8 cellular contexts compared by ENCODE assay signal in genomic region chr1:39214021-39214713, GRCh38. TPM values are rescaled to one million over a fixed set of nuclear protein-coding genes. Genes with fewer than 3 reads are reported as not detected.
DNase-seq lines count a peak whose midpoint lies in the region; FAIRE-seq lines count a peak whose summit lies in the region.

No MANE protein-coding gene starts in this region.

- H3K9me3 ChIP-seq in HUES64 (ENCODE audit: insufficient read depth, low read depth, low read length), result no peaks in the 10 kb centered on the region
- H3K9me3 ChIP-seq in small intestine (ENCODE audit: control insufficient read depth, low read depth), result no peaks in the 10 kb centered on the region

- 60% methylated on average over 7 of the region's 7 CpGs for WGBS in HUES64
- WGBS in small intestine, 3 donors, result 12 to 31% (median 20%) methylated on average over 7 of the region's 7 CpGs

- peak overlapping the region; percentile 56 for H3K27ac ChIP-seq in HUES64 (ENCODE audit: low read depth, low read length)
- H3K27ac ChIP-seq in small intestine (ENCODE audit: low read depth in 1 of 2, low read length in 1 of 2), result peak overlapping the region; percentile 25 to 76

- peak; percentile 75 for DNase-seq in amniotic epithelial cell (ENCODE audit: low read depth)
- peak; percentile 23 for DNase-seq in iPS-NIHi7 (ENCODE audit: extremely low spot score)
- no peak for DNase-seq in small intestine
- DNase-seq in RKO (ENCODE audit: low spot score), result no peak
- no peak for DNase-seq in mesenteric fat pad (ENCODE audit: low spot score)
- no peak for DNase-seq in NCI-H128 (lab: John Stamatoyannopoulos, UW; ENCODE audit: unreplicated experiment)
- no peak for DNase-seq in SKM-1 (lab: John Stamatoyannopoulos, UW; ENCODE audit: unreplicated experiment)

- no peak for FAIRE-seq in small intestine (lab: Jason Lieb, UNC)

- H3K4me3 ChIP-seq in HUES64 (ENCODE audit: low read length) (no peak overlapping the region), small intestine (ENCODE audit: low read depth in 1 of 2, low read length in 2 of 2) (no peak overlapping the region)

- 0 out of 2 replicates have a peak overlapping the region, but pooled peaks have one; percentile 4 for H3K9ac ChIP-seq in HUES64 (ENCODE audit: low read depth, low read length)

- peaks cover 47% of the 10 kb centered on the region for H3K4me1 ChIP-seq in HUES64 (ENCODE audit: insufficient read depth, low read length)
- H3K4me1 ChIP-seq in small intestine (ENCODE audit: control insufficient read depth in 2 of 2, insufficient read depth in 1 of 2, low read depth in 1 of 2, low read length in 1 of 2), result peaks cover 13 to 22% of the 10 kb centered on the region in 2 donors

- no peaks in the 10 kb centered on the region for H3K27me3 ChIP-seq in HUES64 (ENCODE audit: insufficient read depth, low read length)
- H3K27me3 ChIP-seq in small intestine (ENCODE audit: control insufficient read depth in 2 of 2, insufficient read depth in 2 of 2, low read length in 2 of 2), result no peaks in the 10 kb centered on the region

- no peaks in the 10 kb centered on the region for H3K36me3 ChIP-seq in HUES64 (ENCODE audit: insufficient read depth, low read length)
- no peaks in the 10 kb centered on the region for H3K36me3 ChIP-seq in small intestine (ENCODE audit: control insufficient read depth in 2 of 2, insufficient read depth in 2 of 2, low read length in 2 of 2)

RNA-seq across cellular contexts. Expression of gene MACF1, which starts 9.7 kb away (rescaled TPM):
- polyA plus RNA-seq in HUES64 (2013, experiment 1 of 2), result 76.3 TPM
- 81.7 TPM for polyA plus RNA-seq in HUES64 (2013, experiment 2 of 2)
- polyA plus RNA-seq in small intestine, result 10 to 100 TPM; 18.1 to 47.8 (median 21.3) TPM
- 386 TPM for total RNA-seq in mesenteric fat pad

Comparison
In these comparisons a context has a peak if more than half of its experiments do, and no peak if none do; other contexts are left out.
1. DNase-seq: peak in amniotic epithelial cell (single experiment) and iPS-NIHi7 (single experiment); none in small intestine (single experiment), RKO (single experiment), mesenteric fat pad (single experiment), NCI-H128 (single experiment) and SKM-1 (single experiment).